Comparison of ENCODE assay signal across 21 cellular contexts in genomic region chr19:31118926-31119325, GRCh38.
"Had no signal": no experiment of that assay in that cellular context is flagged by ENCODE, and none has a peak within 500 bp of the region (broad histone marks: within the 10 kb centered on the region; RNA-seq: fewer than 3 reads in every experiment).

No MANE protein-coding gene starts in this region.

- H3K4me1 ChIP-seq: esophagus squamous epithelium, parathyroid adenoma, upper lobe of right lung had no signal

- H3K4me3 ChIP-seq: coronary artery, esophagus squamous epithelium, heart right ventricle, left ventricle myocardium inferior, spleen, thoracic aorta, upper lobe of right lung had no signal

- H3K27me3 ChIP-seq: esophagus squamous epithelium, spleen, upper lobe of right lung had no signal

- H3K36me3 ChIP-seq: esophagus squamous epithelium, heart right ventricle, left ventricle myocardium inferior, spleen, thoracic aorta, upper lobe of right lung had no signal

- H3K27ac ChIP-seq: coronary artery, esophagus squamous epithelium, left ventricle myocardium inferior, parathyroid adenoma, spleen, thoracic aorta, upper lobe of right lung, VCaP had no signal

- H3K9me3 ChIP-seq: esophagus squamous epithelium, heart right ventricle, left ventricle myocardium inferior, spleen, thoracic aorta, upper lobe of right lung had no signal

- DNase-seq: activated CD4-positive, alpha-beta T cell treated with anti-CD3 and anti-CD28 coated beads, Interleukin-2, amount 10 ng/mL, durations not matched to agents 24 days and 14 days; activated CD8-positive, alpha-beta memory T cell treated with anti-CD3 and anti-CD28 coated beads, Interleukin-2, amount 10 ng/mL, durations not matched to agents 7 days and 5 days; activated CD8-positive, alpha-beta T cell treated with anti-CD3 and anti-CD28 coated beads for 36 hours; activated effector memory CD4-positive, alpha-beta T cell treated with anti-CD3 and anti-CD28 coated beads, Interleukin-2, amount 50 U/mL, for 16 hours; activated naive CD4-positive, alpha-beta T cell treated with anti-CD3 and anti-CD28 coated beads, Interleukin-2, amount 10 ng/mL, durations not matched to agents 7 days and 5 days; activated T-cell treated with anti-CD3 and anti-CD28 coated beads for 4 hours; cerebellar nuclear complex; endodermal cell; esophagus squamous epithelium; heart right ventricle; kidney glomerular epithelial cell; mammary epithelial cell; spleen; stimulated activated CD4-positive, alpha-beta T cell treated with anti-CD3 and anti-CD28 coated beads, Interleukin-4, amount 100 ng/mL, for 24 hours; stimulated activated naive CD4-positive, alpha-beta T cell treated with Interleukin-2 at 50 U/mL for 16 hours; upper lobe of right lung had no signal
